Comparison of ENCODE assay signal across 1 cellular context in the genomic region with DNA sequence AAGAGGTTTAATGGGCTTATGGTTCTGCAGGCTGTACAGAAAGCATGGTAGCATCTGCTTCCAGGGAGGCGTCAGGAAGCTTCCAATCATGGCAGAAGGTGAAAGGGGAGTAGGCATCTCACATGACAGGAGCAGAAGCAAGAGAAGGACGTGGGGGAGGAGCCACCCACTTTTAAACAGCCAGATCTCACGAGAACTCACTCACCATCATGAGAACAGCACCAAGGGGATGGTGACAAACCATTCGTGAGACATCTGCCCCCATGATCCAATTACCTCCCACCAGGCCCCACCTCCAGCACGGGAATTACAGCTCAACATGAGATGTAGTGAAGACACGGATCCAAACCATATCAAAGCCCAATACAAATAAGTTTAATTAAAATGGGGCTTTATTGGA.
TF ChIP-seq lines count a peak whose summit lies in the region.

No MANE protein-coding gene starts in this region.

TF ChIP-seq in GM12878, 131 proteins besides CTCF, POLR2A, EP300 and RAD21 (continued from another document):
- TF ChIP-seq, protein P1, sequence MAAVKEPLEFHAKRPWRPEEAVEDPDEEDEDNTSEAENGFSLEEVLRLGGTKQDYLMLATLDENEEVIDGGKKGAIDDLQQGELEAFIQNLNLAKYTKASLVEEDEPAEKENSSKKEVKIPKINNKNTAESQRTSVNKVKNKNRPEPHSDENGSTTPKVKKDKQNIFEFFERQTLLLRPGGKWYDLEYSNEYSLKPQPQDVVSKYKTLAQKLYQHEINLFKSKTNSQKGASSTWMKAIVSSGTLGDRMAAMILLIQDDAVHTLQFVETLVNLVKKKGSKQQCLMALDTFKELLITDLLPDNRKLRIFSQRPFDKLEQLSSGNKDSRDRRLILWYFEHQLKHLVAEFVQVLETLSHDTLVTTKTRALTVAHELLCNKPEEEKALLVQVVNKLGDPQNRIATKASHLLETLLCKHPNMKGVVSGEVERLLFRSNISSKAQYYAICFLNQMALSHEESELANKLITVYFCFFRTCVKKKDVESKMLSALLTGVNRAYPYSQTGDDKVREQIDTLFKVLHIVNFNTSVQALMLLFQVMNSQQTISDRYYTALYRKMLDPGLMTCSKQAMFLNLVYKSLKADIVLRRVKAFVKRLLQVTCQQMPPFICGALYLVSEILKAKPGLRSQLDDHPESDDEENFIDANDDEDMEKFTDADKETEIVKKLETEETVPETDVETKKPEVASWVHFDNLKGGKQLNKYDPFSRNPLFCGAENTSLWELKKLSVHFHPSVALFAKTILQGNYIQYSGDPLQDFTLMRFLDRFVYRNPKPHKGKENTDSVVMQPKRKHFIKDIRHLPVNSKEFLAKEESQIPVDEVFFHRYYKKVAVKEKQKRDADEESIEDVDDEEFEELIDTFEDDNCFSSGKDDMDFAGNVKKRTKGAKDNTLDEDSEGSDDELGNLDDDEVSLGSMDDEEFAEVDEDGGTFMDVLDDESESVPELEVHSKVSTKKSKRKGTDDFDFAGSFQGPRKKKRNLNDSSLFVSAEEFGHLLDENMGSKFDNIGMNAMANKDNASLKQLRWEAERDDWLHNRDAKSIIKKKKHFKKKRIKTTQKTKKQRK (IDR thresholded peaks at IDR 0.05; ENCODE audit: low read depth, low read length), result no peak
- TF ChIP-seq TCF3 (IDR thresholded peaks at IDR 0.05; ENCODE audit: borderline replicate concordance, insufficient read depth, low read depth, low read length), result no peak
- TF ChIP-seq, protein P2, sequence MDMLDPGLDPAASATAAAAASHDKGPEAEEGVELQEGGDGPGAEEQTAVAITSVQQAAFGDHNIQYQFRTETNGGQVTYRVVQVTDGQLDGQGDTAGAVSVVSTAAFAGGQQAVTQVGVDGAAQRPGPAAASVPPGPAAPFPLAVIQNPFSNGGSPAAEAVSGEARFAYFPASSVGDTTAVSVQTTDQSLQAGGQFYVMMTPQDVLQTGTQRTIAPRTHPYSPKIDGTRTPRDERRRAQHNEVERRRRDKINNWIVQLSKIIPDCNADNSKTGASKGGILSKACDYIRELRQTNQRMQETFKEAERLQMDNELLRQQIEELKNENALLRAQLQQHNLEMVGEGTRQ (IDR thresholded peaks at IDR 0.05; ENCODE audit: borderline replicate concordance, low read depth, low read length), result no peak
- TF ChIP-seq ETV6 (conservative IDR thresholded peaks at IDR 0.05 in 1 of 2, IDR thresholded peaks at IDR 0.05 in 1 of 2; ENCODE audit: borderline replicate concordance in 1 of 2, low read depth in 1 of 2), result no peak
- no peak for TF ChIP-seq RFX5 (IDR thresholded peaks at IDR 0.05; ENCODE audit: low read depth, low read length)
- TF ChIP-seq, protein P3, sequence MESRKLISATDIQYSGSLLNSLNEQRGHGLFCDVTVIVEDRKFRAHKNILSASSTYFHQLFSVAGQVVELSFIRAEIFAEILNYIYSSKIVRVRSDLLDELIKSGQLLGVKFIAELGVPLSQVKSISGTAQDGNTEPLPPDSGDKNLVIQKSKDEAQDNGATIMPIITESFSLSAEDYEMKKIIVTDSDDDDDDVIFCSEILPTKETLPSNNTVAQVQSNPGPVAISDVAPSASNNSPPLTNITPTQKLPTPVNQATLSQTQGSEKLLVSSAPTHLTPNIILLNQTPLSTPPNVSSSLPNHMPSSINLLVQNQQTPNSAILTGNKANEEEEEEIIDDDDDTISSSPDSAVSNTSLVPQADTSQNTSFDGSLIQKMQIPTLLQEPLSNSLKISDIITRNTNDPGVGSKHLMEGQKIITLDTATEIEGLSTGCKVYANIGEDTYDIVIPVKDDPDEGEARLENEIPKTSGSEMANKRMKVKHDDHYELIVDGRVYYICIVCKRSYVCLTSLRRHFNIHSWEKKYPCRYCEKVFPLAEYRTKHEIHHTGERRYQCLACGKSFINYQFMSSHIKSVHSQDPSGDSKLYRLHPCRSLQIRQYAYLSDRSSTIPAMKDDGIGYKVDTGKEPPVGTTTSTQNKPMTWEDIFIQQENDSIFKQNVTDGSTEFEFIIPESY (IDR thresholded peaks at IDR 0.05), result no peak
- TF ChIP-seq RB1 (IDR thresholded peaks at IDR 0.05; ENCODE audit: borderline replicate concordance), result no peak
- TF ChIP-seq, protein P4, sequence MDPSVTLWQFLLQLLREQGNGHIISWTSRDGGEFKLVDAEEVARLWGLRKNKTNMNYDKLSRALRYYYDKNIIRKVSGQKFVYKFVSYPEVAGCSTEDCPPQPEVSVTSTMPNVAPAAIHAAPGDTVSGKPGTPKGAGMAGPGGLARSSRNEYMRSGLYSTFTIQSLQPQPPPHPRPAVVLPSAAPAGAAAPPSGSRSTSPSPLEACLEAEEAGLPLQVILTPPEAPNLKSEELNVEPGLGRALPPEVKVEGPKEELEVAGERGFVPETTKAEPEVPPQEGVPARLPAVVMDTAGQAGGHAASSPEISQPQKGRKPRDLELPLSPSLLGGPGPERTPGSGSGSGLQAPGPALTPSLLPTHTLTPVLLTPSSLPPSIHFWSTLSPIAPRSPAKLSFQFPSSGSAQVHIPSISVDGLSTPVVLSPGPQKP (IDR thresholded peaks at IDR 0.05; ENCODE audit: low read depth, low read length), result no peak
- TF ChIP-seq, protein P5, sequence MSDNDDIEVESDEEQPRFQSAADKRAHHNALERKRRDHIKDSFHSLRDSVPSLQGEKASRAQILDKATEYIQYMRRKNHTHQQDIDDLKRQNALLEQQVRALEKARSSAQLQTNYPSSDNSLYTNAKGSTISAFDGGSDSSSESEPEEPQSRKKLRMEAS (IDR thresholded peaks at IDR 0.05; ENCODE audit: low read depth, low read length), result no peak
- no peak for TF ChIP-seq ZNF207 (IDR thresholded peaks at IDR 0.05; ENCODE audit: borderline replicate concordance)
- no peak for TF ChIP-seq KLF5 (IDR thresholded peaks at IDR 0.05; ENCODE audit: partially characterized antibody)
- TF ChIP-seq FOXM1 (IDR thresholded peaks at IDR 0.05; ENCODE audit: low read depth, low read length), result no peak
- no peak for TF ChIP-seq SMARCA5 (IDR thresholded peaks at IDR 0.05)
- no peak for TF ChIP-seq ESRRA (IDR thresholded peaks at IDR 0.05; ENCODE audit: low read length)
- TF ChIP-seq ZNF274 (IDR thresholded peaks at IDR 0.05; ENCODE audit: insufficient read depth, insufficient read length), result no peak
